In genomic region chrX:149525389-149525788, GRCh38 we compare ENCODE assay signal across 11 cellular contexts. TPM values are rescaled to one million over a fixed set of nuclear protein-coding genes. Genes with fewer than 3 reads are reported as not detected.
DNase-seq lines count a peak whose midpoint lies in the region; ATAC-seq lines count a peak whose summit lies in the region.
"Not testable (repeated sequence)": the region's sequence is repeated elsewhere in the genome, so short reads cannot be mapped to it uniquely, and the experiment has no call there.
"Had no signal": no experiment of that assay in that cellular context is flagged by ENCODE, and none has a peak within 500 bp of the region (broad histone marks: within the 10 kb centered on the region; RNA-seq: fewer than 3 reads in every experiment).

No MANE protein-coding gene starts in this region.

- intact Hi-C loops in left ventricle myocardium superior (cut with micrococcal nuclease), result not testable (repeated sequence)

- ATAC-seq in GM19455 (IDR thresholded peaks at IDR 0.05; ENCODE audit: unreplicated experiment) (peak; percentile 94), HG03135 (IDR thresholded peaks at IDR 0.05; ENCODE audit: unreplicated experiment) (peak; percentile 93), left ventricle myocardium superior (peak; percentile 51)

- peak; percentile 40 for DNase-seq in COR-L47 (lab: John Stamatoyannopoulos, UW)
- peak; percentile 11 for DNase-seq in NCI-H2107 (lab: John Stamatoyannopoulos, UW)
- DNase-seq in T-helper 22 cell (ENCODE audit: low read depth), result peak; percentile 73
- peak; percentile 63 for DNase-seq in activated naive CD4-positive, alpha-beta T cell treated with anti-CD3 and anti-CD28 coated beads, Interleukin-2, amount 50 U/mL, for 16 hours
- DNase-seq in left ventricle myocardium superior, result peak; percentile 52
- peak; percentile 45 to 51 for DNase-seq in stimulated activated CD4-positive, alpha-beta T cell treated with anti-CD3 and anti-CD28 coated beads, Interleukin-15, amount 100 ng/mL, for 48 hours (ENCODE audit: low read depth in 2 of 2)

RNA-seq across cellular contexts. Expression of gene EOLA1, which starts 15.4 kb away (rescaled TPM):
- total RNA-seq in left ventricle myocardium superior, result 29.6 TPM

RNA-seq across cellular contexts. Expression of gene IDS, which starts 20.3 kb away (rescaled TPM):
- total RNA-seq in left ventricle myocardium superior, result 88.7 TPM

RNA-seq across cellular contexts. Expression of gene HSFX3, which starts 24.3 kb away (rescaled TPM):
- not detected for total RNA-seq in left ventricle myocardium superior
- total RNA-seq: breast epithelium, mononuclear cell, suprapubic skin had no signal

Comparison
In these comparisons a context has a peak if more than half of its experiments do, and no peak if none do; other contexts are left out.
1. Peak in every context shown above with its lines: DNase-seq and ATAC-seq.
2. DNase-seq: peak in every context shown above with its lines; median percentile 73 in T-helper 22 cell; 63 in activated naive CD4-positive, alpha-beta T cell treated with anti-CD3 and anti-CD28 coated beads, Interleukin-2, amount 50 U/mL, for 16 hours; 52 in left ventricle myocardium superior; 48 in stimulated activated CD4-positive, alpha-beta T cell treated with anti-CD3 and anti-CD28 coated beads, Interleukin-15, amount 100 ng/mL, for 48 hours; 40 in COR-L47; 11 in NCI-H2107.